8 cellular contexts compared by ENCODE assay signal in genomic region chr3:4994823-4995499, GRCh38. TPM values are rescaled to one million over a fixed set of nuclear protein-coding genes. Genes with fewer than 3 reads are reported as not detected.
A peak's percentile ranks its signal among the peaks of the same experiment; 100 is the strongest.
DNase-seq lines count a peak whose midpoint lies in the region; ATAC-seq and TF ChIP-seq lines count a peak whose summit lies in the region.

No MANE protein-coding gene starts in this region.

- H3K9me3 ChIP-seq in SJCRH30 (replicated peaks) (no peaks in the 10 kb centered on the region), psoas muscle (no peaks in the 10 kb centered on the region)

- DNase-seq in activated naive CD4-positive, alpha-beta T cell treated with anti-CD3 and anti-CD28 coated beads for 36 hours: peak; percentile 6
- DNase-seq in activated naive CD4-positive, alpha-beta T cell (lab: John Stamatoyannopoulos, UW): no peak
- DNase-seq in SJCRH30: peak; percentile 61 to 66
- peak; percentile 84 for DNase-seq in fibroblast of the aortic adventitia (ENCODE audit: low read depth)
- DNase-seq in psoas muscle: peak; percentile 84 to 92
- no peak for DNase-seq in NCI-H2081 (lab: John Stamatoyannopoulos, UW)

- H3K4me1 ChIP-seq in SJCRH30 (peaks cover 17% of the 10 kb centered on the region), psoas muscle (peaks cover 25% of the 10 kb centered on the region)

- peaks cover 16% of the 10 kb centered on the region for H3K4me1 Mint-ChIP-seq in activated naive CD4-positive, alpha-beta T cell treated with anti-CD3 and anti-CD28 coated beads for 36 hours (ENCODE audit: low read depth)

- TF ChIP-seq CTCF in fibroblast of the aortic adventitia (IDR thresholded peaks at IDR 0.05; ENCODE audit: insufficient read depth, low read length): no peak
- no peak for TF ChIP-seq CTCF in psoas muscle (IDR thresholded peaks at IDR 0.05)

- no peaks in the 10 kb centered on the region for H3K36me3 Mint-ChIP-seq in activated naive CD4-positive, alpha-beta T cell treated with anti-CD3 and anti-CD28 coated beads for 36 hours (ENCODE audit: low read depth)

- no peaks in the 10 kb centered on the region for H3K27me3 Mint-ChIP-seq in activated naive CD4-positive, alpha-beta T cell treated with anti-CD3 and anti-CD28 coated beads for 36 hours (ENCODE audit: low read depth)

- WGBS in psoas muscle, 3 donors: 30 to 56% (median 31%) methylated on average over 11 of the region's 11 CpGs

- H3K27ac Mint-ChIP-seq in activated naive CD4-positive, alpha-beta T cell treated with anti-CD3 and anti-CD28 coated beads for 36 hours: no peak overlapping the region

- H3K4me3 ChIP-seq in SJCRH30: no peak overlapping the region
- no peak overlapping the region for H3K4me3 ChIP-seq in fibroblast of the aortic adventitia (ENCODE audit: low read depth, low read length)
- no peak overlapping the region for H3K4me3 ChIP-seq in psoas muscle

- ATAC-seq in psoas muscle (peak; percentile 91 to 95 (median 92)), HG03571 (IDR thresholded peaks at IDR 0.05; ENCODE audit: unreplicated experiment) (no peak), HG03521 (IDR thresholded peaks at IDR 0.05; ENCODE audit: unreplicated experiment) (no peak)

- no peaks in the 10 kb centered on the region for H3K9me3 Mint-ChIP-seq in activated naive CD4-positive, alpha-beta T cell treated with anti-CD3 and anti-CD28 coated beads for 36 hours

- H3K4me3 Mint-ChIP-seq in activated naive CD4-positive, alpha-beta T cell treated with anti-CD3 and anti-CD28 coated beads for 36 hours: no peak overlapping the region

- H3K27me3 ChIP-seq in SJCRH30 (no peaks in the 10 kb centered on the region), psoas muscle (ENCODE audit: insufficient read depth in 3 of 3, low read length in 2 of 3) (no peaks in the 10 kb centered on the region)

- intact Hi-C loops in activated naive CD4-positive, alpha-beta T cell treated with anti-CD3 and anti-CD28 coated beads for 36 hours (cut with micrococcal nuclease): loop anchor here (1.0 kb wide), 2 partner anchors 11 to 27 kb away; no protein-coding TSS in a partner anchor
- intact Hi-C loops in psoas muscle (cut with DNase I): loop anchor here in 1 of 2 donors (2.0 kb wide), 1 partner anchor 26 kb away; no protein-coding TSS in a partner anchor

- CTCF ChIA-PET in activated naive CD4-positive, alpha-beta T cell treated with anti-CD3 and anti-CD28 coated beads for 36 hours (lab: Charles Lee): interaction anchor here (0.8 to 2.7 kb wide), 4 partner anchors 11 to 27 kb away, joined by 3 to 14 read pairs (median 8); no protein-coding TSS in a partner anchor

- H3K27ac ChIP-seq in SJCRH30 (peak overlapping the region; percentile 63), psoas muscle (peak overlapping the region; percentile 91)

- H3K36me3 ChIP-seq in SJCRH30 (no peaks in the 10 kb centered on the region), psoas muscle (ENCODE audit: insufficient read depth in 1 of 2, low read depth in 1 of 2) (no peaks in the 10 kb centered on the region)

RNA-seq across cellular contexts. Expression of gene BHLHE40, which starts 15.7 kb away (rescaled TPM):
- 10 to 100 TPM; 98.0 to 98.2 TPM for total RNA-seq in activated naive CD4-positive, alpha-beta T cell treated with anti-CD3 and anti-CD28 coated beads for 36 hours
- 6.3 and 10.8 TPM in 2 replicates for total RNA-seq in SJCRH30 (2014; rRNA removed; shearing (Covaris generic))
- 22.9 and 36.1 TPM in 2 replicates for total RNA-seq in fibroblast of the aortic adventitia (ENCODE audit: low replicate concordance)
- 100 to 1,000 TPM in 1 of 4 donors, 10 to 100 TPM in 3; 22.7 to 143 (median 77.0) TPM for total RNA-seq in psoas muscle
- 10 to 100 TPM; 16.7 to 65.1 (median 33.5) TPM for polyA plus RNA-seq in psoas muscle

Comparison
In these comparisons a context has a peak if more than half of its experiments do, and no peak if none do; other contexts are left out.
1. DNase-seq: peak in activated naive CD4-positive, alpha-beta T cell treated with anti-CD3 and anti-CD28 coated beads for 36 hours (single experiment), SJCRH30 (2 of 2), fibroblast of the aortic adventitia (single experiment) and psoas muscle (2 of 2); none in activated naive CD4-positive, alpha-beta T cell (0 of 4) and NCI-H2081 (0 of 2).
2. ATAC-seq: peak in psoas muscle (4 of 4); none in HG03571 (single experiment) and HG03521 (single experiment).